In the genomic region with DNA sequence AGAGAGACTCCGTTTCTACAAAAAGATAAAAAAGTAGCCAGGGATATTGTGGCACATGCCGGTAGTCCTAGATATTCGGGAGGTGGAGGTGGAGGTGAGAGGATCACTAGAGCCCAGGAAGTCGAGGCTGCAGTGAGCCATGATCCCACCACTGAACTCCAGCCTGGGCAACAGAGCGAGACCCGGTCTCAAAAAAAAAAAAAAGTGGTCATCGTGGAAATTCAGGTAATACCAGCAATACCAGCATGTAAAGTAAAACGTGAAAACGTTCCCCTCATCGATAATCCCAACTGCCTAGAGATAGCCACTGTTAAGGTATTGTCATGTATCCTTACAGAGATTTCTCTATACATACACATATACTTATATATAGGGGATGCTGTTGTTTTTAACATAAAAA, we compare ENCODE assay signal across 12 cellular contexts. TPM values are rescaled to one million over a fixed set of nuclear protein-coding genes. Genes with fewer than 3 reads are reported as not detected.
DNase-seq lines count a peak whose midpoint lies in the region; ATAC-seq, FAIRE-seq and TF ChIP-seq lines count a peak whose summit lies in the region.
"Had no signal": no experiment of that assay in that cellular context is flagged by ENCODE, and none has a peak within 500 bp of the region (broad histone marks: within the 10 kb centered on the region; RNA-seq: fewer than 3 reads in every experiment).

No MANE protein-coding gene starts in this region.

- peak overlapping the region; percentile 98 for H3K4me3 Mint-ChIP-seq in activated CD8-positive, alpha-beta T cell treated with anti-CD3 and anti-CD28 coated beads for 36 hours
- H3K4me3 Mint-ChIP-seq in type B pancreatic cell = peak overlapping the region; percentile 91

- peaks cover 13% of the 10 kb centered on the region for H3K36me3 Mint-ChIP-seq in activated CD8-positive, alpha-beta T cell treated with anti-CD3 and anti-CD28 coated beads for 36 hours (ENCODE audit: low read depth)
- no peaks in the 10 kb centered on the region for H3K36me3 Mint-ChIP-seq in type B pancreatic cell

- DNase-seq in left ventricle myocardium inferior (no peak), cardiac septum (ENCODE audit: low spot score) (no peak), kidney (no peak), type B pancreatic cell (ENCODE audit: extremely low spot score, unreplicated experiment) (no peak), HEK293T (ENCODE audit: extremely low spot score) (no peak), kidney tubule cell (ENCODE audit: low spot score) (no peak)
- DNase-seq in activated CD8-positive, alpha-beta T cell treated with anti-CD3 and anti-CD28 coated beads for 36 hours = no peak
- DNase-seq: COR-L47; NCI-H526 treated with DMSO at 0.1 percent for 48 hours; stimulated activated CD4-positive, alpha-beta T cell treated with anti-CD3 and anti-CD28 coated beads, Interleukin-2, amount 100 ng/mL, for 24 hours had no signal

- intact Hi-C loops in left ventricle myocardium inferior (cut with micrococcal nuclease) = no loop called here
- intact Hi-C loops in cardiac septum (cut with DNase I) = no loop called here
- intact Hi-C loops in activated CD8-positive, alpha-beta T cell treated with anti-CD3 and anti-CD28 coated beads for 36 hours (cut with micrococcal nuclease) = loop anchor here (10.0 kb wide), 1 partner anchor 109 kb away; the partner anchor contains the start of gene ATRX
- intact Hi-C loops in kidney (cut with DNase I) = no loop called here

- H3K36me3 ChIP-seq in left ventricle myocardium inferior (no peaks in the 10 kb centered on the region), kidney (ENCODE audit: control insufficient read depth in 1 of 2, insufficient read depth in 2 of 2, low read length in 2 of 2) (no peaks in the 10 kb centered on the region)

- H3K27me3 Mint-ChIP-seq in activated CD8-positive, alpha-beta T cell treated with anti-CD3 and anti-CD28 coated beads for 36 hours = no peaks in the 10 kb centered on the region
- H3K27me3 Mint-ChIP-seq in type B pancreatic cell = no peaks in the 10 kb centered on the region

- FAIRE-seq in kidney (lab: Jason Lieb, UNC) = no peak
- FAIRE-seq: islet of Langerhans had no signal

- CTCF ChIA-PET in activated CD8-positive, alpha-beta T cell treated with anti-CD3 and anti-CD28 coated beads for 36 hours (lab: Charles Lee) = no interaction called here
- CTCF ChIA-PET in HEK293T (lab: Yijun Ruan, JAX) = no interaction called here

- H3K27ac ChIP-seq in left ventricle myocardium inferior (replicated peaks) (peak overlapping the region; percentile 93), kidney (ENCODE audit: low read depth in 2 of 2, low read length in 2 of 2) (no peak overlapping the region)

- no peak for TF ChIP-seq CTCF in left ventricle myocardium inferior (IDR thresholded peaks at IDR 0.05; ENCODE audit: borderline replicate concordance)
- no peak for TF ChIP-seq CTCF in activated CD8-positive, alpha-beta T cell treated with anti-CD3 and anti-CD28 coated beads for 36 hours (IDR thresholded peaks at IDR 0.05)
- TF ChIP-seq CTCF in kidney (IDR thresholded peaks at IDR 0.05; ENCODE audit: borderline replicate concordance, extremely low read depth, insufficient read depth) = no peak
- TF ChIP-seq CTCF in type B pancreatic cell (conservative IDR thresholded peaks at IDR 0.05) = no peak

- no peak for ATAC-seq in activated CD8-positive, alpha-beta T cell treated with anti-CD3 and anti-CD28 coated beads for 36 hours
- no peak for ATAC-seq in HG03432 (IDR thresholded peaks at IDR 0.05; ENCODE audit: unreplicated experiment)

- POLR2A ChIA-PET in activated CD8-positive, alpha-beta T cell treated with anti-CD3 and anti-CD28 coated beads for 36 hours (lab: Charles Lee) = no interaction called here
- POLR2A ChIA-PET in HEK293T (lab: Yijun Ruan, JAX) = no interaction called here

- peak overlapping the region; percentile 78 for H3K4me3 ChIP-seq in left ventricle myocardium inferior
- peak overlapping the region; percentile 94 to 97 for H3K4me3 ChIP-seq in kidney (ENCODE audit: low read length in 2 of 2)

- peaks cover 24% of the 10 kb centered on the region for H3K4me1 ChIP-seq in left ventricle myocardium inferior
- no peaks in the 10 kb centered on the region for H3K4me1 ChIP-seq in kidney (ENCODE audit: control insufficient read depth in 1 of 2, insufficient read depth in 1 of 2, low read depth in 1 of 2, low read length in 2 of 2)

- H3K9ac ChIP-seq in kidney (ENCODE audit: low read length in 2 of 2) = peak overlapping the region in 1 of 2 donors; percentile 97

- no peaks in the 10 kb centered on the region for H3K9me3 Mint-ChIP-seq in activated CD8-positive, alpha-beta T cell treated with anti-CD3 and anti-CD28 coated beads for 36 hours
- H3K9me3 Mint-ChIP-seq in type B pancreatic cell = no peaks in the 10 kb centered on the region

- H3K27me3 ChIP-seq in left ventricle myocardium inferior (ENCODE audit: low read depth) = no peaks in the 10 kb centered on the region

- peak overlapping the region; percentile 38 for H3K27ac Mint-ChIP-seq in activated CD8-positive, alpha-beta T cell treated with anti-CD3 and anti-CD28 coated beads for 36 hours
- H3K27ac Mint-ChIP-seq in type B pancreatic cell = peak overlapping the region; percentile 98

- peaks cover 32% of the 10 kb centered on the region for H3K4me1 Mint-ChIP-seq in activated CD8-positive, alpha-beta T cell treated with anti-CD3 and anti-CD28 coated beads for 36 hours (ENCODE audit: low read depth)
- no peaks in the 10 kb centered on the region for H3K4me1 Mint-ChIP-seq in type B pancreatic cell (ENCODE audit: unreplicated experiment)

- no peaks in the 10 kb centered on the region for H3K9me3 ChIP-seq in left ventricle myocardium inferior (replicated peaks)
- H3K9me3 ChIP-seq in kidney (ENCODE audit: control insufficient read depth in 1 of 2, low read length in 2 of 2) = no peaks in the 10 kb centered on the region

TF ChIP-seq in HEK293T, 16 proteins besides CTCF, POLR2A, EP300 and RAD21:
- TF ChIP-seq FOXM1 (IDR thresholded peaks at IDR 0.05; ENCODE audit: borderline replicate concordance) (no peak), SP1 (IDR thresholded peaks at IDR 0.05) (no peak), ELF4 (IDR thresholded peaks at IDR 0.05) (no peak), ZNF384 (IDR thresholded peaks at IDR 0.05) (no peak), FOXA1 (IDR thresholded peaks at IDR 0.05) (no peak), ARNT (IDR thresholded peaks at IDR 0.05) (no peak), LEF1 (IDR thresholded peaks at IDR 0.05; ENCODE audit: borderline replicate concordance) (no peak), CTBP1 (IDR thresholded peaks at IDR 0.05; ENCODE audit: borderline replicate concordance) (no peak), HDGF (IDR thresholded peaks at IDR 0.05; ENCODE audit: borderline replicate concordance) (no peak), PKNOX1 (IDR thresholded peaks at IDR 0.05) (no peak), SUZ12 (IDR thresholded peaks at IDR 0.05) (no peak), BHLHE40 (IDR thresholded peaks at IDR 0.05; ENCODE audit: borderline replicate concordance) (no peak), NFRKB (IDR thresholded peaks at IDR 0.05) (no peak), FOXK2 (IDR thresholded peaks at IDR 0.05) (no peak), TARDBP (IDR thresholded peaks at IDR 0.05) (no peak), L3MBTL2 (conservative IDR thresholded peaks at IDR 0.05) (no peak)

RNA-seq across cellular contexts. Expression of gene MAGT1, which starts 1.5 kb away (rescaled TPM):
- total RNA-seq in left ventricle myocardium inferior (54.3 TPM), cardiac septum (47.6 TPM), kidney (86.8 TPM), type B pancreatic cell (ENCODE audit: low replicate concordance) (57.8 and 59.5 TPM in 2 replicates)
- total RNA-seq in activated CD8-positive, alpha-beta T cell treated with anti-CD3 and anti-CD28 coated beads for 36 hours = 10 to 100 TPM; 33.2 to 33.7 TPM
- 36.5 TPM for polyA plus RNA-seq in kidney (ENCODE audit: insufficient read depth, low read depth, low replicate concordance)

RNA-seq across cellular contexts. Expression of gene COX7B, which starts 5.6 kb away (rescaled TPM):
- total RNA-seq in left ventricle myocardium inferior = 1,696 TPM
- 1,124 TPM for total RNA-seq in cardiac septum
- total RNA-seq in activated CD8-positive, alpha-beta T cell treated with anti-CD3 and anti-CD28 coated beads for 36 hours = 100 to 1,000 TPM; 302 to 324 TPM
- 233 TPM for total RNA-seq in kidney
- polyA plus RNA-seq in kidney (ENCODE audit: insufficient read depth, low read depth, low replicate concordance) = 1,977 TPM
- total RNA-seq in type B pancreatic cell (ENCODE audit: low replicate concordance) = 245 and 387 TPM in 2 replicates

RNA-seq across cellular contexts. Expression of gene ATP7A, which starts 16.8 kb away (rescaled TPM):
- total RNA-seq in left ventricle myocardium inferior (4.5 TPM), cardiac septum (6.6 TPM), kidney (11.9 TPM), type B pancreatic cell (ENCODE audit: low replicate concordance) (11.1 and 12.0 TPM in 2 replicates)
- 1 to 10 TPM; 7.4 to 8.7 TPM for total RNA-seq in activated CD8-positive, alpha-beta T cell treated with anti-CD3 and anti-CD28 coated beads for 36 hours
- polyA plus RNA-seq in kidney (ENCODE audit: insufficient read depth, low read depth, low replicate concordance) = 1.9 TPM
